19 cellular contexts compared by ENCODE assay signal in the genomic region with DNA sequence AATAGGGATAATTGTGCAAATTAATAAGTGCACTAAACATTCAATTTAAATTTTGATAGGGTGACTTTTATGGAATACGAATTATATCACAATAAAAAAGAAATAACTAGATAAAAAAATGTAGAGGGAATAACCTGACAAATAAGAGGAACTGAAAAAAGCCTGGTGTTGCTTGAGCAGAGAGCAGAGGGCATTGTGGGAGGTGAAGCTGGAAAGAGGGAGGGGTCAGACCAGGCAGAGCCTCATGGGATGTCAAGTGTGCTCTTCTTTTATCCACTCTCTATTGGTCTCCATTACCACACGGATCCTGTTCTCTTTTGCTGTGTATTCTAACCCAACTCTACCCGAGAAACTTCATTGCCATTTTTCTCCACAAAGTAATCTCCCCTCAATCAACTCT.
"Had no signal": no experiment of that assay in that cellular context is flagged by ENCODE, and none has a peak within 500 bp of the region (broad histone marks: within the 10 kb centered on the region; RNA-seq: fewer than 3 reads in every experiment).

No MANE protein-coding gene starts in this region.

- H3K9me3 ChIP-seq: left ventricle myocardium inferior, prostate gland, sigmoid colon, tibial nerve had no signal

- DNase-seq: activated CD4-positive, alpha-beta T cell treated with anti-CD3 and anti-CD28 coated beads, Interleukin-2, amount 50 U/mL, for 4 hours; activated CD4-positive, CD25-positive, alpha-beta regulatory T cell treated with anti-CD3 and anti-CD28 coated beads, Interleukin-2, amount 50 U/mL, for 72 hours; activated effector memory CD4-positive, alpha-beta T cell treated with anti-CD3 and anti-CD28 coated beads, Interleukin-2, amount 50 U/mL, for 16 hours; activated T-cell treated with anti-CD3 and anti-CD28 coated beads, Interleukin-2, amount 50 U/mL, for 4 hours; amniotic stem cell; cerebellar nuclear complex; erythroblast; left ventricle myocardium inferior; mesenchymal stem cell; occipital lobe; sigmoid colon; stimulated activated CD4-positive, alpha-beta T cell treated with anti-CD3 and anti-CD28 coated beads, Interleukin-2, amount 100 ng/mL, for 24 hours; stimulated activated naive B cell treated with anti-CD40 and anti-IgM and Interleukin-4, amounts not matched to agents 10 μg/mL and 1 μg/mL and 100 μg/mL, for 72 hours had no signal

- H3K4me3 Mint-ChIP-seq: activated T-cell treated with anti-CD3 and anti-CD28 coated beads, Interleukin-2, amount 50 U/mL, for 4 hours; brain; dendritic cell treated with granulocyte-macrophage colony-stimulating factor and Interleukin-4, amounts not matched to agents 40 ng/mL and 50 ng/mL, for 4 days; natural killer cell treated with Interleukin-12 subunit alpha and Interleukin-12 subunit beta and Interleukin-15 and Interleukin-18, amount 100 ng/mL, for 72 hours; stimulated activated naive B cell treated with anti-CD40 and anti-IgM and Interleukin-4, amounts not matched to agents 10 μg/mL and 1 μg/mL and 100 μg/mL, for 72 hours had no signal

- H3K27me3 ChIP-seq: sigmoid colon, tibial nerve had no signal

- H3K4me3 ChIP-seq: left ventricle myocardium inferior, prostate gland, sigmoid colon, tibial nerve had no signal

- H3K36me3 Mint-ChIP-seq: activated naive CD4-positive, alpha-beta T cell treated with anti-CD3 and anti-CD28 coated beads, Interleukin-2, amount 50 U/mL, for 72 hours; brain; natural killer cell treated with Interleukin-12 subunit alpha and Interleukin-12 subunit beta and Interleukin-15 and Interleukin-18, amount 100 ng/mL, for 72 hours; stimulated activated naive B cell treated with anti-CD40 and anti-IgM and Interleukin-4, amounts not matched to agents 10 μg/mL and 1 μg/mL and 100 μg/mL, for 72 hours had no signal

- H3K27ac Mint-ChIP-seq: activated naive CD4-positive, alpha-beta T cell treated with anti-CD3 and anti-CD28 coated beads, Interleukin-2, amount 50 U/mL, for 72 hours; brain; dendritic cell treated with granulocyte-macrophage colony-stimulating factor and Interleukin-4, amounts not matched to agents 40 ng/mL and 50 ng/mL, for 4 days; natural killer cell treated with Interleukin-12 subunit alpha and Interleukin-12 subunit beta and Interleukin-15 and Interleukin-18, amount 100 ng/mL, for 72 hours; stimulated activated naive B cell treated with anti-CD40 and anti-IgM and Interleukin-4, amounts not matched to agents 10 μg/mL and 1 μg/mL and 100 μg/mL, for 72 hours had no signal

- H3K9me3 Mint-ChIP-seq: activated naive CD4-positive, alpha-beta T cell treated with anti-CD3 and anti-CD28 coated beads, Interleukin-2, amount 50 U/mL, for 72 hours; natural killer cell treated with Interleukin-12 subunit alpha and Interleukin-12 subunit beta and Interleukin-15 and Interleukin-18, amount 100 ng/mL, for 72 hours had no signal

- ATAC-seq: activated naive CD4-positive, alpha-beta T cell treated with anti-CD3 and anti-CD28 coated beads, Interleukin-2, amount 50 U/mL, for 72 hours; activated T-cell treated with anti-CD3 and anti-CD28 coated beads, Interleukin-2, amount 50 U/mL, for 4 hours; natural killer cell treated with Interleukin-12 subunit alpha and Interleukin-12 subunit beta and Interleukin-15 and Interleukin-18, amount 100 ng/mL, for 72 hours had no signal

- H3K4me1 Mint-ChIP-seq: brain; stimulated activated naive B cell treated with anti-CD40 and anti-IgM and Interleukin-4, amounts not matched to agents 10 μg/mL and 1 μg/mL and 100 μg/mL, for 72 hours had no signal

- H3K27ac ChIP-seq: left ventricle myocardium inferior, prostate gland, sigmoid colon, tibial nerve had no signal

- H3K4me1 ChIP-seq: left ventricle myocardium inferior, prostate gland, sigmoid colon, tibial nerve had no signal

- H3K27me3 Mint-ChIP-seq: brain; dendritic cell treated with granulocyte-macrophage colony-stimulating factor and Interleukin-4, amounts not matched to agents 40 ng/mL and 50 ng/mL, for 4 days; stimulated activated naive B cell treated with anti-CD40 and anti-IgM and Interleukin-4, amounts not matched to agents 10 μg/mL and 1 μg/mL and 100 μg/mL, for 72 hours had no signal

- H3K36me3 ChIP-seq: left ventricle myocardium inferior, prostate gland, sigmoid colon, tibial nerve had no signal
